ENCODE assay signal across 8 cellular contexts in genomic region chr2:173184031-173185004, GRCh38.
DNase-seq lines count a peak whose midpoint lies in the region; ATAC-seq and TF ChIP-seq lines count a peak whose summit lies in the region.

No MANE protein-coding gene starts in this region.

- no peak for TF ChIP-seq POLR2A in right lobe of liver (IDR thresholded peaks at IDR 0.05)

- no peak overlapping the region for H3K4me3 ChIP-seq in ascending aorta
- no peak overlapping the region for H3K4me3 ChIP-seq in left ventricle myocardium inferior
- no peak overlapping the region for H3K4me3 ChIP-seq in skin epidermis
- no peak overlapping the region for H3K4me3 ChIP-seq in right lobe of liver

- ATAC-seq in HG02973 (IDR thresholded peaks at IDR 0.05; ENCODE audit: unreplicated experiment), result no peak
- ATAC-seq in right lobe of liver, result no peak

- H3K4me1 ChIP-seq in ascending aorta, result peaks cover 16 to 40% of the 10 kb centered on the region in 2 donors
- peaks cover 69% of the 10 kb centered on the region for H3K4me1 ChIP-seq in left ventricle myocardium inferior
- H3K4me1 ChIP-seq in right lobe of liver, result peaks cover 0 to 15% (median 0%) of the 10 kb centered on the region in 4 donors

- H3K27me3 ChIP-seq in ascending aorta (no peaks in the 10 kb centered on the region), left ventricle myocardium inferior (ENCODE audit: low read depth) (no peaks in the 10 kb centered on the region), right lobe of liver (no peaks in the 10 kb centered on the region)

- 88% methylated on average over 10 of the region's 11 CpGs for WGBS in right lobe of liver (ENCODE audit: insufficient coverage, low coverage, low lambda C conversion rate, missing lambda C conversion rate)

- intact Hi-C loops in ascending aorta (cut with DNase I), result loop anchor here (1.0 kb wide), 1 partner anchor 25 kb away; no protein-coding TSS in a partner anchor
- intact Hi-C loops in left ventricle myocardium inferior (cut with micrococcal nuclease), result no loop called here
- intact Hi-C loops in right lobe of liver (cut with DNase I), result no loop called here

- H3K36me3 ChIP-seq in ascending aorta (no peaks in the 10 kb centered on the region), left ventricle myocardium inferior (peaks cover 3% of the 10 kb centered on the region), right lobe of liver (no peaks in the 10 kb centered on the region)

- peak; percentile 99 for DNase-seq in HCEC 1CT
- peak; percentile 13 to 89 for DNase-seq in ascending aorta (ENCODE audit: low spot score in 2 of 2)
- DNase-seq in left ventricle myocardium inferior, result no peak
- DNase-seq in right lobe of liver, result no peak
- DNase-seq in COLO668 (lab: John Stamatoyannopoulos, UW; ENCODE audit: unreplicated experiment), result no peak
- no peak for DNase-seq in NCI-H1105 (lab: John Stamatoyannopoulos, UW)

- H3K9me3 ChIP-seq in ascending aorta, result no peaks in the 10 kb centered on the region
- H3K9me3 ChIP-seq in left ventricle myocardium inferior (replicated peaks), result no peaks in the 10 kb centered on the region
- H3K9me3 ChIP-seq in right lobe of liver, result no peaks in the 10 kb centered on the region

- TF ChIP-seq CTCF in ascending aorta (IDR thresholded peaks at IDR 0.05) (no peak), left ventricle myocardium inferior (IDR thresholded peaks at IDR 0.05; ENCODE audit: borderline replicate concordance) (no peak), right lobe of liver (IDR thresholded peaks at IDR 0.05) (no peak)

- peak overlapping the region; percentile 84 to 94 for H3K27ac ChIP-seq in ascending aorta
- H3K27ac ChIP-seq in left ventricle myocardium inferior (replicated peaks), result peak overlapping the region; percentile 86
- H3K27ac ChIP-seq in skin epidermis, result peak overlapping the region in 11 of 21 experiments; percentile 24 to 74 (median 39)
- no peak overlapping the region for H3K27ac ChIP-seq in right lobe of liver

Comparison
In these comparisons a context has a peak if more than half of its experiments do, and no peak if none do; other contexts are left out.
1. DNase-seq: peak in HCEC 1CT (single experiment) and ascending aorta (2 of 2); none in left ventricle myocardium inferior (single experiment), right lobe of liver (0 of 3), COLO668 (single experiment) and NCI-H1105 (single experiment).
2. H3K27ac ChIP-seq: peak in ascending aorta (2 of 2), left ventricle myocardium inferior (single experiment) and skin epidermis (11 of 21); none in right lobe of liver (0 of 3).